Comparison of ENCODE assay signal across 1 cellular context in genomic region chr14:72513994-72514659, GRCh38.
TF ChIP-seq lines count a peak whose summit lies in the region.

No MANE protein-coding gene starts in this region.

TF ChIP-seq in HCT116, 20 proteins besides CTCF, POLR2A, EP300 and RAD21 (continued from another document):
- no peak for TF ChIP-seq REST (IDR thresholded peaks at IDR 0.05; ENCODE audit: low read depth)
